ENCODE assay signal across 8 cellular contexts in the genomic region with DNA sequence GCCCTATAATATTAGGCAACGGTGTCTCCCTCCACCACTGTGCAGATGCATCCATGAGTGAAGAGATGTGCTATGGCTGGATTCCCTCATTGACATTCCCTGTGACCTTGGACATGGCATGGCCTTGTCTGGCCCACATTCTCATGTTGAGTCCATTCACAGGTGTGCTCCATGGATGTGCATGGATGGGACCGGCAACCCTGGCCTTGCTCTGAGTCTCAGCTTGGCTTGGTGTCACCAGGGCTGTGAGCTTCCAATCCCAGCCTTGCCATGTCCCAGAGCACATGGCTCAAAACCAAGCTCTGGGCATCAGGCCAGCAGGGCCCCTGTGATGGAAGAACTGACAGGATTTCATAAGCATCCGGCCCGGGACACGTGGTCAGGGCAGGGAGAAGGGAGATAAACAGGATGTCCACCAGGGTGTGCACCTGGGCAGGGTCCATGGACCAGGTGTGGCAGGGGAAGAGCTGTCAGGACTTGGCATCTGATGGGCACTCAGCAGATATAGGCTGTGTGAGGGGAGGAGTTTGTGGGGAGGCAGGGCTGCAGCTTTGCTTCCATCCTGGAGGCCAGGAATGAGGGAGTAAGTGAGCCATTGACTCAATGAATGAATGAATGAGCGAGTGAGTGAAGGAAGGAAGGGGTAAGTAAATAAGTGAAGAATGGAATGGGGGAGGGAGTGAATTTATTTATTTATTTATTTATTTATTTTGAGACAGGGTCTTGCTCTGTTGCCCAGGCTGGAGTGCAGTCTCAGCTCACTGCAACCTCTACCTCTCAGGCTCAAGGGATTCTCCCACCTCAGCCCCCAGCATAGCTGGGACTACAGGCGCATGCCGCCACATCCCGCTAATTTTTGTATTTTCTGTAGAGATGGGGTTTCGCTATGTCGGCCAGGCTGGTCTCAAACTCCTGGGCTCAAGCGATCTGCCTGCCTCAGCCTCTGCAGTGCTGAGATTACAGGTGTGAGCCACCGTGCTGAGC. TPM values are rescaled to one million over a fixed set of nuclear protein-coding genes. Genes with fewer than 3 reads are reported as not detected.
DNase-seq lines count a peak whose midpoint lies in the region; ATAC-seq and TF ChIP-seq lines count a peak whose summit lies in the region.

No MANE protein-coding gene starts in this region.

- intact Hi-C loops in body of pancreas (cut with DNase I) = no loop called here
- intact Hi-C loops in left colon (cut with DNase I, micrococcal nuclease) = no loop called here

- CTCF ChIA-PET in RWPE1 (lab: Yijun Ruan, JAX) = interaction anchor here (0.6 to 2.1 kb wide), 12 partner anchors 9 to 69 kb away, joined by 3 to 13 read pairs (median 4); partner anchors contain the start of gene TRIB3

- peak overlapping the region; percentile 76 to 81 for H3K4me3 Mint-ChIP-seq in stimulated activated naive CD8-positive, alpha-beta T cell treated with anti-CD3 and anti-CD28 coated beads, Interleukin-15, amount 100 ng/mL, for 72 hours

- H3K27ac Mint-ChIP-seq in stimulated activated naive CD8-positive, alpha-beta T cell treated with anti-CD3 and anti-CD28 coated beads, Interleukin-15, amount 100 ng/mL, for 72 hours = peak overlapping the region; percentile 87 to 92

- in situ Hi-C loops in KBM-7 (cut with MboI; ENCODE audit: low pct_unique_long_range_greater_than_20kb, low sequenced_read_pairs) = no loop called here

- 57 to 68% methylated on average over 13 of the region's 13 CpGs for WGBS in body of pancreas, 2 donors

- POLR2A ChIA-PET in RWPE1 (lab: Yijun Ruan, JAX; ENCODE audit: low non-redundant PET) = interaction anchor here (0.7 to 2.4 kb wide), 8 partner anchors 9 to 169 kb away, joined by 3 to 41 read pairs (median 6); partner anchors contain the start of gene TRIB3

- no peak for TF ChIP-seq POLR2A in body of pancreas (IDR thresholded peaks at IDR 0.05)

- no peaks in the 10 kb centered on the region for H3K27me3 Mint-ChIP-seq in stimulated activated naive CD8-positive, alpha-beta T cell treated with anti-CD3 and anti-CD28 coated beads, Interleukin-15, amount 100 ng/mL, for 72 hours

- TF ChIP-seq CTCF in RWPE1 (conservative IDR thresholded peaks at IDR 0.05; ENCODE audit: low read depth) (no peak; the same call in 1 of the 2 replicates), body of pancreas (IDR thresholded peaks at IDR 0.05) (peak; percentile 27 to 84 (median 76))

- H3K4me1 Mint-ChIP-seq in stimulated activated naive CD8-positive, alpha-beta T cell treated with anti-CD3 and anti-CD28 coated beads, Interleukin-15, amount 100 ng/mL, for 72 hours = peaks cover 46% of the 10 kb centered on the region

- H3K9me3 Mint-ChIP-seq in stimulated activated naive CD8-positive, alpha-beta T cell treated with anti-CD3 and anti-CD28 coated beads, Interleukin-15, amount 100 ng/mL, for 72 hours = no peaks in the 10 kb centered on the region

- no peaks in the 10 kb centered on the region for H3K9me3 ChIP-seq in body of pancreas

- H3K27me3 ChIP-seq in body of pancreas = no peaks in the 10 kb centered on the region

- H3K4me1 ChIP-seq in body of pancreas = peaks cover 14% of the 10 kb centered on the region

- H3K27ac ChIP-seq in RWPE1 = peak overlapping the region; percentile 90
- H3K27ac ChIP-seq in body of pancreas = peak overlapping the region in 1 of 4 donors; percentile 26

- no peak overlapping the region for H3K4me3 ChIP-seq in body of pancreas

- ATAC-seq in body of pancreas (peak; percentile 87), left colon (peak; percentile 99), GM18502 (IDR thresholded peaks at IDR 0.05; ENCODE audit: poor library complexity, unreplicated experiment) (no peak)
- ATAC-seq in stimulated activated naive CD8-positive, alpha-beta T cell treated with anti-CD3 and anti-CD28 coated beads, Interleukin-15, amount 100 ng/mL, for 72 hours = peak; percentile 89

- H3K36me3 ChIP-seq in body of pancreas (replicated peaks in 1 of 2; ENCODE audit: insufficient read depth in 1 of 2, low read depth in 2 of 2) = no peaks in the 10 kb centered on the region

- DNase-seq in DMS79 treated with DMSO at 0.1 percent for 48 hours (lab: John Stamatoyannopoulos, UW) = peak; percentile 73
- DNase-seq in KBM-7 = peak; percentile 92
- peak; percentile 96 for DNase-seq in RWPE1 (ENCODE audit: low spot score)
- DNase-seq in body of pancreas = peak; percentile 88 to 98 (median 95)
- DNase-seq in left colon = peak; percentile 80 to 86
- peak; percentile 57 to 88 for DNase-seq in stimulated activated naive CD8-positive, alpha-beta T cell treated with anti-CD3 and anti-CD28 coated beads, Interleukin-15, amount 100 ng/mL, for 72 hours
- no peak for DNase-seq in amniotic stem cell (lab: John Stamatoyannopoulos, UW)

RNA-seq across cellular contexts. Expression of gene NRSN2, which starts 15.7 kb away (rescaled TPM):
- 10 to 100 TPM; 13.8 to 15.6 TPM for total RNA-seq in body of pancreas
- 1 to 10 TPM; 9.4 to 10.0 TPM for total RNA-seq in left colon

RNA-seq across cellular contexts. Expression of gene TRIB3, which starts 18.0 kb away (rescaled TPM):
- total RNA-seq in body of pancreas (10 to 100 TPM; 13.2 to 19.8 TPM), left colon (10 to 100 TPM in 1 of 2 donors, 1 to 10 TPM in 1; 6.4 to 16.7 TPM)

RNA-seq across cellular contexts. Expression of gene SOX12, which starts 37.2 kb away (rescaled TPM):
- total RNA-seq in body of pancreas (10 to 100 TPM in 1 of 2 donors, 1 to 10 TPM in 1; 6.2 to 17.1 TPM), left colon (1 to 10 TPM; 3.8 to 5.6 TPM)

RNA-seq across cellular contexts. Expression of gene RBCK1, which starts 45.5 kb away (rescaled TPM):
- total RNA-seq in body of pancreas (10 to 100 TPM; 36.1 to 95.9 TPM), left colon (100 to 1,000 TPM; 103 to 134 TPM)
